Comparison of ENCODE assay signal across 12 cellular contexts in the genomic region with DNA sequence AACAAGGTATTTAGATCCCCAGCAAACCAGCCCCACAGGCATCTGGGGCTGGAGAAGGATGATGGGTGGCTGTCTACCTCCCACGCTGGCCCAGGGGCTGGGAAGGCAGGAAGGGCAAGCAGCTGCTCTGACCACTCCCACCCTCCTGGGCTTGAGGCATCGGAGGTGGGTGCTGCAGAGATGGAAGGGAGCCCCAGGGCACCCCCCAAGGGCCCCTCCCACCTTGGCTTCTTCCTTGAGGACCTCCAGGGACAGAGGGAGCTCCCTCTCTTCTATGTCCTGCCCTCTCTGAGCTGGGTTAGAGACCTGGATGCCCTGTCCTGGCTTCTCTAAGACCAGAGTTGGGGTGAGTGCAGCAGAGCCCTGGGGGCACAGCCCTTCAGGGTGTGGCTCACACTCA. TPM values are rescaled to one million over a fixed set of nuclear protein-coding genes. Genes with fewer than 3 reads are reported as not detected.
DNase-seq lines count a peak whose midpoint lies in the region; ATAC-seq and TF ChIP-seq lines count a peak whose summit lies in the region.
"Had no signal": no experiment of that assay in that cellular context is flagged by ENCODE, and none has a peak within 500 bp of the region (broad histone marks: within the 10 kb centered on the region; RNA-seq: fewer than 3 reads in every experiment).

No MANE protein-coding gene starts in this region.

- peak overlapping the region; percentile 94 for H3K27ac Mint-ChIP-seq in activated CD8-positive, alpha-beta T cell treated with anti-CD3 and anti-CD28 coated beads, Interleukin-2, amount 10 ng/mL, durations not matched to agents 7 days and 5 days
- H3K27ac Mint-ChIP-seq in memory B cell = peak overlapping the region; percentile 81

- H3K4me3 ChIP-seq in ACC112 (ENCODE audit: low read depth, low read length) (no peak overlapping the region), foreskin fibroblast (ENCODE audit: low read depth in 1 of 2, low read length in 2 of 2) (no peak overlapping the region)
- H3K4me3 ChIP-seq: gastroesophageal sphincter, ovary, tibial artery had no signal

- no peaks in the 10 kb centered on the region for H3K36me3 ChIP-seq in ACC112 (ENCODE audit: insufficient read depth, low read length)
- H3K36me3 ChIP-seq: gastroesophageal sphincter, ovary, tibial artery had no signal

- ATAC-seq in GM18505 (IDR thresholded peaks at IDR 0.05; ENCODE audit: unreplicated experiment) (no peak), memory B cell (ENCODE audit: low read depth) (peak; percentile 7)
- peak; percentile 6 for ATAC-seq in activated CD8-positive, alpha-beta T cell treated with anti-CD3 and anti-CD28 coated beads, Interleukin-2, amount 10 ng/mL, durations not matched to agents 7 days and 5 days

- H3K36me3 Mint-ChIP-seq in activated CD8-positive, alpha-beta T cell treated with anti-CD3 and anti-CD28 coated beads, Interleukin-2, amount 10 ng/mL, durations not matched to agents 7 days and 5 days (ENCODE audit: low read depth) = peaks cover 73% of the 10 kb centered on the region
- H3K36me3 Mint-ChIP-seq in memory B cell = peaks cover 35% of the 10 kb centered on the region

- DNase-seq in activated CD8-positive, alpha-beta T cell treated with anti-CD3 and anti-CD28 coated beads, Interleukin-2, amount 10 ng/mL, durations not matched to agents 7 days and 5 days = no peak
- DNase-seq in memory B cell (ENCODE audit: low spot score in 2 of 2) (no peak), hippocampal formation (lab: John Stamatoyannopoulos, UW) (no peak), NCI-H146 treated with DMSO at 0.1 percent for 48 hours (lab: John Stamatoyannopoulos, UW; ENCODE audit: unreplicated experiment) (no peak), foreskin fibroblast (no peak), cortex of kidney (lab: John Stamatoyannopoulos, UW) (no peak)

- peaks cover 54% of the 10 kb centered on the region for H3K4me1 Mint-ChIP-seq in activated CD8-positive, alpha-beta T cell treated with anti-CD3 and anti-CD28 coated beads, Interleukin-2, amount 10 ng/mL, durations not matched to agents 7 days and 5 days (ENCODE audit: low read depth)
- peaks cover 45% of the 10 kb centered on the region for H3K4me1 Mint-ChIP-seq in memory B cell

- peak overlapping the region; percentile 84 for H3K4me3 Mint-ChIP-seq in activated CD8-positive, alpha-beta T cell treated with anti-CD3 and anti-CD28 coated beads, Interleukin-2, amount 10 ng/mL, durations not matched to agents 7 days and 5 days
- H3K4me3 Mint-ChIP-seq in memory B cell = peak overlapping the region; percentile 96

- CTCF ChIA-PET in activated CD8-positive, alpha-beta T cell treated with anti-CD3 and anti-CD28 coated beads, Interleukin-2, amount 10 ng/mL, durations not matched to agents 7 days and 5 days (lab: Charles Lee) = interaction anchor here (0.6 to 11.5 kb wide), 25 partner anchors 9 to 198 kb away, joined by 3 to 591 read pairs (median 5); a partner anchor contains a TSS

- TF ChIP-seq CTCF in foreskin fibroblast (IDR thresholded peaks at IDR 0.05; ENCODE audit: low read depth, low read length) = no peak

- H3K27me3 ChIP-seq in ACC112 (ENCODE audit: insufficient read depth, low read length) = no peaks in the 10 kb centered on the region
- H3K27me3 ChIP-seq: ovary had no signal

- H3K79me2 ChIP-seq in ACC112 (ENCODE audit: control insufficient read depth, insufficient read depth, low read length, unreplicated experiment) = no peaks in the 10 kb centered on the region

- POLR2A ChIA-PET in activated CD8-positive, alpha-beta T cell treated with anti-CD3 and anti-CD28 coated beads, Interleukin-2, amount 10 ng/mL, durations not matched to agents 7 days and 5 days (lab: Charles Lee) = interaction anchor here (1.2 to 10.8 kb wide), 3 partner anchors 13 to 38 kb away, joined by 3 to 409 read pairs (median 51); a partner anchor contains a TSS

- peak overlapping the region; percentile 70 for H2AFZ ChIP-seq in ACC112 (ENCODE audit: low read length, unreplicated experiment)

- H3K9me3 Mint-ChIP-seq in activated CD8-positive, alpha-beta T cell treated with anti-CD3 and anti-CD28 coated beads, Interleukin-2, amount 10 ng/mL, durations not matched to agents 7 days and 5 days (ENCODE audit: insufficient read depth) = no peaks in the 10 kb centered on the region
- H3K9me3 Mint-ChIP-seq in memory B cell = no peaks in the 10 kb centered on the region

- H3K27ac ChIP-seq in ACC112 (ENCODE audit: low read depth, low read length) = no peak overlapping the region
- H3K27ac ChIP-seq: ovary, tibial artery had no signal

- no peaks in the 10 kb centered on the region for H3K27me3 Mint-ChIP-seq in activated CD8-positive, alpha-beta T cell treated with anti-CD3 and anti-CD28 coated beads, Interleukin-2, amount 10 ng/mL, durations not matched to agents 7 days and 5 days (ENCODE audit: low read depth)
- no peaks in the 10 kb centered on the region for H3K27me3 Mint-ChIP-seq in memory B cell

- H3K4me1 ChIP-seq in ACC112 (ENCODE audit: control insufficient read depth, insufficient read depth, low read length, unreplicated experiment) = peaks cover 6% of the 10 kb centered on the region

- TF ChIP-seq POLR2A in GM18505 (IDR thresholded peaks at IDR 0.05; ENCODE audit: borderline replicate concordance, extremely low read depth, insufficient read depth, insufficient read length) = peak; percentile 34

RNA-seq across cellular contexts. Expression of a gene that starts 3.1 kb away (rescaled TPM):
- 1,000 to 10,000 TPM; 1,112 to 1,180 TPM for total RNA-seq in activated CD8-positive, alpha-beta T cell treated with anti-CD3 and anti-CD28 coated beads, Interleukin-2, amount 10 ng/mL, durations not matched to agents 7 days and 5 days

RNA-seq across cellular contexts. Expression of a gene that starts 14.5 kb away (rescaled TPM):
- 10 to 100 TPM; 34.4 to 40.9 TPM for total RNA-seq in activated CD8-positive, alpha-beta T cell treated with anti-CD3 and anti-CD28 coated beads, Interleukin-2, amount 10 ng/mL, durations not matched to agents 7 days and 5 days

RNA-seq across cellular contexts. Expression of a gene that starts 33.0 kb away (rescaled TPM):
- 1 to 10 TPM; 7.6 to 8.7 TPM for total RNA-seq in activated CD8-positive, alpha-beta T cell treated with anti-CD3 and anti-CD28 coated beads, Interleukin-2, amount 10 ng/mL, durations not matched to agents 7 days and 5 days
- total RNA-seq: left cardiac atrium had no signal

RNA-seq across cellular contexts. Expression of a gene that starts 41.0 kb away (rescaled TPM):
- total RNA-seq in activated CD8-positive, alpha-beta T cell treated with anti-CD3 and anti-CD28 coated beads, Interleukin-2, amount 10 ng/mL, durations not matched to agents 7 days and 5 days = 100 to 1,000 TPM; 795 to 814 TPM

RNA-seq across cellular contexts. Expression of a gene that starts 51.7 kb away (rescaled TPM):
- total RNA-seq in activated CD8-positive, alpha-beta T cell treated with anti-CD3 and anti-CD28 coated beads, Interleukin-2, amount 10 ng/mL, durations not matched to agents 7 days and 5 days = 10 to 100 TPM; 24.0 to 26.6 TPM
